20 cellular contexts compared by ENCODE assay signal in the genomic region with DNA sequence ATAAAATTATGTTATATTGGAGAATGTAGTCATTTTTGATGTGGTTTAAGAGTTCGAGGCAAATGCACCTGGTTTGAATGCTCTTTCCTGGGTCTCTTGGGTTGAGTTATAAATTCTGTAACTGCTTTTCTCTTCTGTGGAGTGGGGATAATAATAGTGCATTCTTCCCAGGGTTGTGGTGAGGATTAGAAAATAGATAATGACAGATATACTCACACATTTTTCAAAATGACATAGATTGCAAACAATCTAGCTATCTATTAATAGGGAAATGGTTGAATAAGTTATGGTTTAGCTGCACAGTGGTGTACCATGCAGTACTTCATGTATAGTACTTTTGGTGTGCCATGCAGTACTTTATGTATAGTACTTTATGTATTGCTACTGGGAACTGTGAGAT.
"Had no signal": no experiment of that assay in that cellular context is flagged by ENCODE, and none has a peak within 500 bp of the region (broad histone marks: within the 10 kb centered on the region; RNA-seq: fewer than 3 reads in every experiment).

No MANE protein-coding gene starts in this region.

- H3K4me1 Mint-ChIP-seq: natural killer cell had no signal

- H3K4me3 ChIP-seq: esophagus squamous epithelium, gastroesophageal sphincter, left lung, lower lobe of right lung, skin epidermis, suprapubic skin, thyroid gland had no signal

- H3K27me3 Mint-ChIP-seq: type B pancreatic cell had no signal

- ATAC-seq: gastroesophageal sphincter; left lung; lower lobe of right lung; natural killer cell; sciatic nerve; stimulated activated naive CD8-positive, alpha-beta T cell treated with anti-CD3 and anti-CD28 coated beads, Interleukin-15, Interleukin-2, amounts not matched to agents 100 U/mL and 50 U/mL, for 24 hours had no signal

- H3K4me3 Mint-ChIP-seq: natural killer cell, neural crest cell, type B pancreatic cell had no signal

- H3K27me3 ChIP-seq: esophagus squamous epithelium, gastroesophageal sphincter, left lung, suprapubic skin, thyroid gland had no signal

- H3K9me3 ChIP-seq: gastroesophageal sphincter, lower lobe of right lung, suprapubic skin, thyroid gland had no signal

- H3K27ac Mint-ChIP-seq: natural killer cell, type B pancreatic cell had no signal

- DNase-seq: effector memory CD4-positive, alpha-beta T cell; esophagus squamous epithelium; foreskin fibroblast; glutamatergic neuron; islet precursor cell; left lung; lower lobe of right lung; mesenchymal stem cell; natural killer cell; posterior cingulate gyrus; stimulated activated CD4-positive, alpha-beta T cell treated with anti-CD3 and anti-CD28 coated beads, Interleukin-2, amount 100 ng/mL, for 24 hours; stimulated activated CD4-positive, alpha-beta T cell treated with anti-CD3 and anti-CD28 coated beads, Interleukin-4, amount 100 ng/mL, for 4 hours; stimulated activated naive CD8-positive, alpha-beta T cell treated with anti-CD3 and anti-CD28 coated beads, Interleukin-15, Interleukin-2, amounts not matched to agents 100 U/mL and 50 U/mL, for 24 hours; thyroid gland had no signal

- H3K4me1 ChIP-seq: lower lobe of right lung had no signal

- H3K27ac ChIP-seq: esophagus squamous epithelium, gastroesophageal sphincter, left lung, lower lobe of right lung, skin epidermis, suprapubic skin, thyroid gland had no signal
